In genomic region chr4:166078956-166079355, GRCh38 we compare ENCODE assay signal across 15 cellular contexts.
DNase-seq lines count a peak whose midpoint lies in the region; ATAC-seq, FAIRE-seq and TF ChIP-seq lines count a peak whose summit lies in the region.
"Had no signal": no experiment of that assay in that cellular context is flagged by ENCODE, and none has a peak within 500 bp of the region (broad histone marks: within the 10 kb centered on the region; RNA-seq: fewer than 3 reads in every experiment).

No MANE protein-coding gene starts in this region.

- TF ChIP-seq CTCF in bronchial epithelial cell (IDR thresholded peaks at IDR 0.05; ENCODE audit: insufficient read depth, low read length, severe bottlenecking) (no peak), esophagus muscularis mucosa (IDR thresholded peaks at IDR 0.05) (no peak)

- H3K36me3 ChIP-seq in bronchial epithelial cell (ENCODE audit: control insufficient read depth, insufficient read depth, low read length) (no peaks in the 10 kb centered on the region), esophagus muscularis mucosa (no peaks in the 10 kb centered on the region)

- H3K4me1 ChIP-seq in esophagus muscularis mucosa = peaks cover 0 to 11% (median 0%) of the 10 kb centered on the region in 4 donors

- no peak overlapping the region for H3K27ac ChIP-seq in esophagus muscularis mucosa (replicated peaks in 1 of 4)

- H3K4me3 ChIP-seq in bronchial epithelial cell (ENCODE audit: low read depth, low read length) (no peak overlapping the region), esophagus muscularis mucosa (no peak overlapping the region)

- TF ChIP-seq POLR2A in esophagus muscularis mucosa (IDR thresholded peaks at IDR 0.05; ENCODE audit: low read depth) = no peak

- no peaks in the 10 kb centered on the region for H3K9me3 ChIP-seq in esophagus muscularis mucosa

- H3K27me3 ChIP-seq in bronchial epithelial cell (ENCODE audit: control insufficient read depth, insufficient read depth, low read length) (no peaks in the 10 kb centered on the region), esophagus muscularis mucosa (no peaks in the 10 kb centered on the region)

- peak; percentile 3 for DNase-seq in GM03348 (ENCODE audit: low spot score)
- DNase-seq in OCI-M1 (lab: John Stamatoyannopoulos, UW) = peak; percentile 22
- DNase-seq in bronchial epithelial cell (ENCODE audit: low read depth) = peak; percentile 27
- peak; percentile 52 for DNase-seq in left kidney (ENCODE audit: low read depth, low spot score)
- no peak for DNase-seq in NCI-H146 treated with DMSO at 0.1 percent for 48 hours (lab: John Stamatoyannopoulos, UW; ENCODE audit: unreplicated experiment)
- no peak for DNase-seq in SHP77 treated with DMSO at 0.1 percent for 48 hours (lab: John Stamatoyannopoulos, UW)
- DNase-seq in esophagus muscularis mucosa (ENCODE audit: extremely low spot score) = no peak
- DNase-seq: activated effector memory CD4-positive, alpha-beta T cell treated with anti-CD3 and anti-CD28 coated beads, Interleukin-2, amount 50 U/mL, for 16 hours; anterior cingulate cortex; cortex of kidney; erythroblast; NCI-H1694; NCI-H524; right cardiac atrium had no signal

- WGBS in esophagus muscularis mucosa = 84% methylated on average over 2 of the region's 2 CpGs

- no peak for FAIRE-seq in bronchial epithelial cell (lab: Jason Lieb, UNC)

- ATAC-seq in GM21529 (IDR thresholded peaks at IDR 0.05; ENCODE audit: unreplicated experiment) = no peak
- ATAC-seq: right cardiac atrium had no signal

- intact Hi-C loops in esophagus muscularis mucosa (cut with DNase I) = no loop called here

- TF ChIP-seq EP300 in esophagus muscularis mucosa (IDR thresholded peaks at IDR 0.05) = no peak

Comparison
In these comparisons a context has a peak if more than half of its experiments do, and no peak if none do; other contexts are left out.
1. DNase-seq: peak in GM03348 (single experiment), OCI-M1 (single experiment), bronchial epithelial cell (single experiment) and left kidney (single experiment); none in NCI-H146 treated with DMSO at 0.1 percent for 48 hours (single experiment), SHP77 treated with DMSO at 0.1 percent for 48 hours (single experiment) and esophagus muscularis mucosa (single experiment).